In the genomic region with DNA sequence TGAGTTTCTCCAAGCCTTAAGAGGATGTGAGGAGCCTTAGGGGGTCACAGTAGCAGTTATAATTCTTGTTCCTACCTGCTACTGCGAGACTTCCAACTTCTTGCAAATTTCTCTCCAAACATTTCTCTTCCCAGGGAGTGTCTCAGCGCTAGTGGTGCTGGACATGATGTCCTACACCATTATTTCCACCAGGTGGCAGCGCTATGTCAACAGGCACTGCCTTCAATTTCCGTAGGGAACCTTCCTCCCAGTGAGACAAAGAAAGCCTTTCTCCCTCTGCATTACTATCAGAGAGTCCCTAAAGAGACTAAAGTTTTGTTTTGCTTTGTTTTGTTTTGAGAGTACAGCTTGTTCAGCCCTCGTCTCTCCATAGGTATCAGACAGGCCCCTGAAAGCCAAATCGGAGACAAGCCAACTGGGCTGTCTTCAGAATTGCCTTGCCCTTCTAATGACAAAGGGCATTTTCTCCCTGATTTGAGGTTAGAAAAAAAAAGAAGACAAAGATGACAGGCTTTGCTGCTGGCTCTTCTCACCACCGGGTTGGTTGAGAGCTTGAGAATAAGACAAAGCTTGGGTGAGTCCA, we compare ENCODE assay signal across 8 cellular contexts. TPM values are rescaled to one million over a fixed set of nuclear protein-coding genes. Genes with fewer than 3 reads are reported as not detected.
A peak's percentile ranks its signal among the peaks of the same experiment; 100 is the strongest.
DNase-seq lines count a peak whose midpoint lies in the region; ATAC-seq, FAIRE-seq and TF ChIP-seq lines count a peak whose summit lies in the region.

No MANE protein-coding gene starts in this region.

- H3K9ac ChIP-seq in IMR-90 (ENCODE audit: low read depth, low read length) = no peak overlapping the region
- no peak overlapping the region for H3K9ac ChIP-seq in trophoblast cell (ENCODE audit: low read length)

- no peak overlapping the region for H3K4me2 ChIP-seq in IMR-90 (ENCODE audit: low read depth, low read length)
- no peak overlapping the region for H3K4me2 ChIP-seq in trophoblast cell (ENCODE audit: low read length)

- no peak overlapping the region for H2BK15ac ChIP-seq in IMR-90 (ENCODE audit: low read depth, low read length)

- in situ Hi-C loops in IMR-90 (cut with MboI; ENCODE audit: low sequenced_read_pairs) = no loop called here

- no peak overlapping the region for H3K18ac ChIP-seq in IMR-90 (ENCODE audit: low read depth, low read length)
- no peak overlapping the region for H3K18ac ChIP-seq in trophoblast cell (ENCODE audit: low read length)

- H3K27ac ChIP-seq in IMR-90 (ENCODE audit: insufficient read depth, low read length) (no peak overlapping the region), adrenal gland (peak overlapping the region in 1 of 5 donors; percentile 18), trophoblast cell (ENCODE audit: low read depth, low read length) (no peak overlapping the region)

- no peak overlapping the region for H3K23ac ChIP-seq in IMR-90 (ENCODE audit: low read depth, low read length)
- H3K23ac ChIP-seq in trophoblast cell (ENCODE audit: low read length) = no peak overlapping the region

- H3K4ac ChIP-seq in IMR-90 (ENCODE audit: low read depth, low read length) (no peak overlapping the region), trophoblast cell (ENCODE audit: low read depth, low read length) (no peak overlapping the region)

- peak; percentile 96 for ATAC-seq in IMR-90 (ENCODE audit: low read depth)
- peak; percentile 86 for ATAC-seq in Right ventricle myocardium superior (ENCODE audit: poor library complexity)
- no peak for ATAC-seq in GM18520 (IDR thresholded peaks at IDR 0.05; ENCODE audit: unreplicated experiment)

- H4K20me1 ChIP-seq in IMR-90 (ENCODE audit: insufficient read depth, low read length) = no peaks in the 10 kb centered on the region

- no peak overlapping the region for H2BK20ac ChIP-seq in IMR-90 (ENCODE audit: low read depth, low read length)

- no peak for DNase-seq in AG04449 (ENCODE audit: low read depth, low spot score)
- DNase-seq in GM12892 (ENCODE audit: insufficient read length) = peak; percentile 36
- DNase-seq in IMR-90 = peak; percentile 73
- peak; percentile 74 for DNase-seq in OCI-M1 (lab: John Stamatoyannopoulos, UW)
- DNase-seq in adrenal gland = peak; percentile 70 to 93 (median 79)
- DNase-seq in Right ventricle myocardium superior = peak; percentile 54
- DNase-seq in trophoblast cell = peak; percentile 52 to 85

- intact Hi-C loops in IMR-90 (cut with micrococcal nuclease) = loop anchor here (2.0 kb wide), 2 partner anchors 16 to 192 kb away; no protein-coding TSS in a partner anchor
- intact Hi-C loops in adrenal gland (cut with DNase I) = no loop called here
- intact Hi-C loops in Right ventricle myocardium superior (cut with DNase I) = no loop called here

- H3K79me1 ChIP-seq in IMR-90 (ENCODE audit: low read depth in 1 of 2, low read length in 2 of 2) = no peaks in the 10 kb centered on the region
- H3K79me1 ChIP-seq in trophoblast cell (ENCODE audit: low read length) = no peaks in the 10 kb centered on the region

- dilution Hi-C loops in IMR-90 (cut with HindIII; ENCODE audit: low sequenced_read_pairs, unreplicated experiment) = no loop called here

- H4K12ac ChIP-seq in trophoblast cell (ENCODE audit: low read depth, low read length) = peak overlapping the region; percentile 81

- no peak overlapping the region for H4K8ac ChIP-seq in IMR-90 (ENCODE audit: low read depth in 2 of 2, low read length in 2 of 2)
- peak overlapping the region; percentile 17 for H4K8ac ChIP-seq in trophoblast cell (ENCODE audit: low read depth, low read length)

- no peaks in the 10 kb centered on the region for H3K27me3 ChIP-seq in IMR-90 (ENCODE audit: control insufficient read depth, insufficient read depth, low read length)
- H3K27me3 ChIP-seq in adrenal gland = no peaks in the 10 kb centered on the region
- no peaks in the 10 kb centered on the region for H3K27me3 ChIP-seq in trophoblast cell (ENCODE audit: insufficient read depth, low read length)

- no peak overlapping the region for H3K4me3 ChIP-seq in AG04449 (ENCODE audit: low read depth, low read length)
- H3K4me3 ChIP-seq in IMR-90 (ENCODE audit: insufficient read depth, low read depth, low read length) = no peak overlapping the region
- H3K4me3 ChIP-seq in adrenal gland = no peak overlapping the region
- no peak overlapping the region for H3K4me3 ChIP-seq in trophoblast cell (ENCODE audit: low read depth, low read length)

- peak overlapping the region; percentile 65 for H2BK12ac ChIP-seq in trophoblast cell (ENCODE audit: low read length)

- peak; percentile 86 for FAIRE-seq in GM12892 (lab: Jason Lieb, UNC)

- H2AK5ac ChIP-seq in IMR-90 (ENCODE audit: low read depth, low read length) (no peak overlapping the region), trophoblast cell (ENCODE audit: low read length) (no peak overlapping the region)

- H2BK5ac ChIP-seq in IMR-90 (ENCODE audit: low read depth, low read length, poor library complexity, severe bottlenecking) (no peak overlapping the region), trophoblast cell (ENCODE audit: low read depth, low read length, poor library complexity) (no peak overlapping the region)

- H2AFZ ChIP-seq in IMR-90 (replicated peaks; ENCODE audit: low read length, poor library complexity) (peak overlapping the region; percentile 25), trophoblast cell (ENCODE audit: insufficient read depth, low read length, poor library complexity) (no peak overlapping the region)

- CTCF ChIA-PET in AG04449 (lab: Yijun Ruan, JAX) = interaction anchor here (0.6 to 14.7 kb wide), 21 partner anchors 8 to 394 kb away, joined by 3 to 324 read pairs (median 5); no protein-coding TSS in a partner anchor
- CTCF ChIA-PET in IMR-90 (lab: Yijun Ruan, JAX) = interaction anchor here (0.7 to 3.2 kb wide), 4 partner anchors 14 to 182 kb away, joined by 3 to 16 read pairs (median 4); no protein-coding TSS in a partner anchor

- H3K9me3 ChIP-seq in IMR-90 (ENCODE audit: control insufficient read depth, insufficient read depth, low read length) (no peaks in the 10 kb centered on the region), adrenal gland (replicated peaks in 1 of 3) (no peaks in the 10 kb centered on the region), trophoblast cell (ENCODE audit: insufficient read depth, low read depth, low read length) (no peaks in the 10 kb centered on the region)

- peak; percentile 57 for TF ChIP-seq RAD21 in IMR-90 (IDR thresholded peaks at IDR 0.05; ENCODE audit: low read length)

- H3K56ac ChIP-seq in IMR-90 (ENCODE audit: extremely low read depth, insufficient read depth, low read length) = no peak overlapping the region

- H4K91ac ChIP-seq in IMR-90 (ENCODE audit: insufficient read depth, low read depth, low read length) (no peak overlapping the region), trophoblast cell (ENCODE audit: low read depth, low read length) (no peak overlapping the region)

- H3K4me1 ChIP-seq in IMR-90 (ENCODE audit: control insufficient read depth, insufficient read depth, low read length) (peaks cover 2% of the 10 kb centered on the region; the same call in 1 of the 2 replicates), adrenal gland (replicated peaks in 1 of 2) (peaks cover 11 to 29% of the 10 kb centered on the region in 2 donors), trophoblast cell (ENCODE audit: control insufficient read depth in 1 of 2, insufficient read depth in 2 of 2, low read length in 2 of 2) (no peaks in the 10 kb centered on the region)

- 0 out of 2 replicates have a peak, but pooled peaks cover 3% of the 10 kb centered on the region for H3K9me1 ChIP-seq in IMR-90 (ENCODE audit: insufficient read depth, low read length)

- no peaks in the 10 kb centered on the region for H3K36me3 ChIP-seq in IMR-90 (ENCODE audit: control insufficient read depth, insufficient read depth, low read length)
- H3K36me3 ChIP-seq in adrenal gland (replicated peaks in 1 of 2) = no peaks in the 10 kb centered on the region
- no peaks in the 10 kb centered on the region for H3K36me3 ChIP-seq in trophoblast cell (ENCODE audit: control insufficient read depth in 1 of 2, insufficient read depth in 2 of 2, low read length in 2 of 2)

- no peak overlapping the region for H2AK9ac ChIP-seq in IMR-90 (replicated peaks; ENCODE audit: low read depth, low read length, poor library complexity)

- H4K5ac ChIP-seq in IMR-90 (ENCODE audit: low read depth, low read length) = no peak overlapping the region

- TF ChIP-seq POLR2A in GM12892 (IDR thresholded peaks at IDR 0.05; ENCODE audit: low read depth, low read length) (no peak), IMR-90 (IDR thresholded peaks at IDR 0.05; ENCODE audit: low read depth, low read length) (no peak), adrenal gland (IDR thresholded peaks at IDR 0.05) (no peak)

- POLR2A ChIA-PET in AG04449 (lab: Yijun Ruan, JAX) (no interaction called here), IMR-90 (lab: Charles Lee; ENCODE audit: unreplicated experiment) (no interaction called here)

- H3K14ac ChIP-seq in IMR-90 (replicated peaks; ENCODE audit: low read depth, low read length) = no peak overlapping the region
- H3K14ac ChIP-seq in trophoblast cell (ENCODE audit: low read length) = no peak overlapping the region

- H2BK120ac ChIP-seq in IMR-90 (ENCODE audit: low read depth, low read length) = no peak overlapping the region
- H2BK120ac ChIP-seq in trophoblast cell (ENCODE audit: insufficient read depth, low read length, poor library complexity) = peak overlapping the region; percentile 31

- BruUV-seq in IMR-90 (replicated peaks; lab: Mats Ljungman, UMichigan) = no TSS peak

- TF ChIP-seq CTCF in AG04449 (IDR thresholded peaks at IDR 0.05; ENCODE audit: insufficient read depth, low read length, missing control alignments) (peak; percentile 74), IMR-90 (conservative IDR thresholded peaks at IDR 0.05; ENCODE audit: low read depth, low read length) (peak; percentile 70), adrenal gland (IDR thresholded peaks at IDR 0.05) (peak; percentile 73 to 90 (median 86))

- H3K79me2 ChIP-seq in trophoblast cell (ENCODE audit: control insufficient read depth, insufficient read depth, low read length, poor library complexity) = no peaks in the 10 kb centered on the region

- 6% methylated on average over 2 of the region's 7 CpGs; no CpG with 5 or more reads in 1 of the 2 experiments for WGBS in IMR-90 (ENCODE audit: extremely low coverage in 2 of 2, insufficient read length in 1 of 2), 2 experiments
- WGBS in adrenal gland, 4 donors = 12 to 27% (median 23%) methylated on average over 7 of the region's 7 CpGs
- WGBS in trophoblast cell (ENCODE audit: extremely low coverage, insufficient coverage, insufficient read length) = no CpG with 5 or more reads among the region's 7 CpGs

RNA-seq across cellular contexts. Expression of a gene that starts 44.2 kb away (rescaled TPM):
- polyA plus RNA-seq in GM12892 (2012; ENCODE audit: missing spikeins) = 81.7 TPM
- total RNA-seq in IMR-90 (2012; rRNA removed) (12.0 and 17.5 TPM in 2 replicates), adrenal gland (10 to 100 TPM; 18.6 to 62.6 (median 37.4) TPM), Right ventricle myocardium superior (17.4 TPM)
- polyA plus RNA-seq in IMR-90 (2012; rRNA removed) (18.6 and 19.1 TPM in 2 replicates), adrenal gland (10 to 100 TPM; 58.3 to 67.8 (median 58.5) TPM)
- polyA plus RNA-seq in IMR-90 (2012; cell fraction: cytosol; rRNA removed) = 12.4 and 17.8 TPM in 2 replicates
- 3.6 and 4.5 TPM in 2 replicates for polyA plus RNA-seq in IMR-90 (2012; cell fraction: nucleus; rRNA removed; ENCODE audit: low replicate concordance)
- 40.8 and 41.0 TPM in 2 replicates for polyA plus RNA-seq in trophoblast cell (2013)

RNA-seq across cellular contexts. Expression of a gene that starts 45.8 kb away (rescaled TPM):
- 113 TPM for polyA plus RNA-seq in GM12892 (2012; ENCODE audit: missing spikeins)
- total RNA-seq in IMR-90 (2012; rRNA removed) = 105 and 209 TPM in 2 replicates
- polyA plus RNA-seq in IMR-90 (2012; rRNA removed) = 494 and 551 TPM in 2 replicates
- polyA plus RNA-seq in IMR-90 (2012; cell fraction: cytosol; rRNA removed) = 298 and 1,288 TPM in 2 replicates
- polyA plus RNA-seq in IMR-90 (2012; cell fraction: nucleus; rRNA removed; ENCODE audit: low replicate concordance) = 125 and 513 TPM in 2 replicates
- 100 to 1,000 TPM in 1 of 8 donors, 10 to 100 TPM in 7; 36.3 to 120 (median 69.4) TPM for total RNA-seq in adrenal gland
- 100 to 1,000 TPM in 1 of 3 donors, 10 to 100 TPM in 2; 54.1 to 188 (median 76.9) TPM for polyA plus RNA-seq in adrenal gland
- 32.2 TPM for total RNA-seq in Right ventricle myocardium superior
- polyA plus RNA-seq in trophoblast cell (2013) = 214 and 226 TPM in 2 replicates
